ENCODE assay signal across 1 cellular context in genomic region chr2:68356599-68357239, GRCh38.
TF ChIP-seq lines count a peak whose summit lies in the region.

No MANE protein-coding gene starts in this region.

TF ChIP-seq in K562, 482 proteins besides CTCF, POLR2A, EP300 and RAD21:
- TF ChIP-seq MTF1 (CRISPR knock-in tag; IDR thresholded peaks at IDR 0.05; ENCODE audit: borderline replicate concordance) (no peak), NR2C2 (CRISPR knock-in tag; IDR thresholded peaks at IDR 0.05) (no peak), NR2C2 (tag; IDR thresholded peaks at IDR 0.05) (0 out of 2 replicates have a peak, but pooled peaks have one; percentile 31), NR2C1 (IDR thresholded peaks at IDR 0.05) (peak; percentile 57; the same call in 1 of the 2 replicates), NR2C1 (tag; IDR thresholded peaks at IDR 0.05) (peak; percentile 65)
